ENCODE assay signal across 1 cellular context in genomic region chr14:23346693-23347405, GRCh38.
TF ChIP-seq lines count a peak whose summit lies in the region.

No MANE protein-coding gene starts in this region.

TF ChIP-seq in K562, 482 proteins besides CTCF, POLR2A, EP300 and RAD21:
- no peak for TF ChIP-seq CTBP1 (IDR thresholded peaks at IDR 0.05; ENCODE audit: borderline replicate concordance)
- TF ChIP-seq ZBTB33 (CRISPR knock-in tag; IDR thresholded peaks at IDR 0.05), result peak; percentile 91
